Comparison of ENCODE assay signal across 30 cellular contexts in the genomic region with DNA sequence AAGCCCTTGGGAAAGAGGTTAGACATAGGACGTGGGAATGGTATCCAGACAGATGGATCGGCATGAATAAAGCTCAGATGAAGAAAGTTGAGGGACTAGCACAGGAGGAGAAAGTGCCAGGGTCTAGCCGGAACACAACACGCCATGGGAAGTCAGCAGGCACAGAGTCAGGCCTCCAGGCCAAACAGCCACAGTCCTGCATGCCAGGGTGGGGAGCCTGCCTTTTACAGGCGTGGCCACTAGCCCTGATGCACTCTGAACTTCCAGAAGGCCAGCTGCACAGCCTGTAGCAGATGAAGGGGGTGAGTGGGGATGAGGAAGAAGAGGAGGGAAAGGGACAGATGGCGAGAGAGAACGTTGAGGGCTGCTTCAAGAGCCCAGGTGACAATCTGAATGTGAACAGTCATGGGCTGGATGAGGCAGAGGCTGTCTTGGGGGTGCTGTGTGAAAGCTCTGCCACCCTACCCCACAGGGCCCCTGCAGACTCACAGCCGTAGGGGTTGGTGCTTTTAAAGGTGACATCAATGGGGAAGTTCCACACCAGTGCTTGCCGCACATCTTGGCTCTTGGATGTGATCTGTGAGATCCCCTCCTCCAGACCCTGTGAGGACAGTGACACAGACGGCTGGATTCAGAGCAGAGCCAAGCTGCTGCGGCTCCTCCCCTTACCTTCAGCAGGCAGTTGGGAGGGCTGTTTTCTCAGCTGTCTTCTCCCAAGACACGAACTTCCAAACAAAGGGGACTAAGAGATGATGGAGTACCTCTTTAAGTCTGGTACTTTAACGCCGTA. TPM values are rescaled to one million over a fixed set of nuclear protein-coding genes. Genes with fewer than 3 reads are reported as not detected.
"Had no signal": no experiment of that assay in that cellular context is flagged by ENCODE, and none has a peak within 500 bp of the region (broad histone marks: within the 10 kb centered on the region; RNA-seq: fewer than 3 reads in every experiment).

No MANE protein-coding gene starts in this region.

- H3K36me3 ChIP-seq: lower lobe of right lung, neural progenitor cell, upper lobe of right lung had no signal

- H3K4me3 ChIP-seq: body of pancreas, esophagus muscularis mucosa, heart left ventricle, lower lobe of right lung, neural progenitor cell, SK-N-MC, thyroid gland, upper lobe of right lung had no signal

- DNase-seq: activated CD4-positive, alpha-beta T cell treated with anti-CD3 and anti-CD28 coated beads, Interleukin-2, amount 50 U/mL, for 4 hours; activated CD4-positive, CD25-positive, alpha-beta regulatory T cell treated with anti-CD3 and anti-CD28 coated beads, Interleukin-2, amount 50 U/mL, for 72 hours; activated CD8-positive, alpha-beta memory T cell treated with anti-CD3 and anti-CD28 coated beads, Interleukin-2, amount 50 U/mL, for 48 hours; activated effector memory CD4-positive, alpha-beta T cell treated with Interleukin-2 at 50 U/mL for 16 hours; activated naive CD4-positive, alpha-beta T cell treated with anti-CD3 and anti-CD28 coated beads, Interleukin-2, amount 10 ng/mL, durations not matched to agents 7 days and 5 days; activated T-cell treated with anti-CD3 and anti-CD28 coated beads, Interleukin-2, amount 50 U/mL, for 72 hours; body of pancreas; caudate nucleus; effector memory CD4-positive, alpha-beta T cell; islet precursor cell; left cardiac atrium; lower lobe of right lung; mesendoderm; naive thymus-derived CD4-positive, alpha-beta T cell; retina; stimulated activated CD4-positive, alpha-beta T cell treated with anti-CD3 and anti-CD28 coated beads, Interleukin-12 subunit alpha, Interleukin-12 subunit beta, amount 100 ng/mL, for 4 hours; substantia nigra; thyroid gland; upper lobe of right lung had no signal

- H3K9me3 Mint-ChIP-seq: activated naive CD4-positive, alpha-beta T cell treated with anti-CD3 and anti-CD28 coated beads, Interleukin-2, amount 10 ng/mL, durations not matched to agents 7 days and 5 days; activated T-cell treated with anti-CD3 and anti-CD28 coated beads, Interleukin-2, amount 50 U/mL, for 72 hours; naive thymus-derived CD4-positive, alpha-beta T cell; neural progenitor cell; stimulated activated naive CD8-positive, alpha-beta T cell treated with anti-CD3 and anti-CD28 coated beads, Interleukin-15, Interleukin-2, amounts not matched to agents 100 ng/mL and 50 ng/mL, for 24 hours; T-helper 2 cell treated with Interferon-gamma antibody and Interleukin-4, amounts not matched to agents 5 μg/mL and 100 μg/mL, for 36 hours had no signal

- H3K27me3 ChIP-seq: body of pancreas, esophagus muscularis mucosa, heart left ventricle, neural progenitor cell, thyroid gland, upper lobe of right lung had no signal

- H3K9me3 ChIP-seq: body of pancreas, esophagus muscularis mucosa, heart left ventricle, lower lobe of right lung, thyroid gland, upper lobe of right lung had no signal

- H3K27ac Mint-ChIP-seq: activated naive CD4-positive, alpha-beta T cell treated with anti-CD3 and anti-CD28 coated beads, Interleukin-2, amount 10 ng/mL, durations not matched to agents 7 days and 5 days; activated T-cell treated with anti-CD3 and anti-CD28 coated beads, Interleukin-2, amount 50 U/mL, for 72 hours; neural progenitor cell; stimulated activated naive CD8-positive, alpha-beta T cell treated with anti-CD3 and anti-CD28 coated beads, Interleukin-15, Interleukin-2, amounts not matched to agents 100 ng/mL and 50 ng/mL, for 24 hours; T-helper 2 cell treated with Interferon-gamma antibody and Interleukin-4, amounts not matched to agents 5 μg/mL and 100 μg/mL, for 36 hours had no signal

- H3K36me3 Mint-ChIP-seq: activated naive CD4-positive, alpha-beta T cell treated with anti-CD3 and anti-CD28 coated beads, Interleukin-2, amount 10 ng/mL, durations not matched to agents 7 days and 5 days; naive thymus-derived CD4-positive, alpha-beta T cell had no signal

- FAIRE-seq: frontal cortex had no signal

- H3K4me1 ChIP-seq: neural progenitor cell, upper lobe of right lung had no signal

- H3K27ac ChIP-seq: body of pancreas, esophagus muscularis mucosa, heart left ventricle, lower lobe of right lung, neural progenitor cell, SK-N-MC, thyroid gland, upper lobe of right lung, VCaP had no signal

- ATAC-seq: activated T-cell treated with anti-CD3 and anti-CD28 coated beads, Interleukin-2, amount 50 U/mL, for 72 hours; body of pancreas; heart left ventricle; left cardiac atrium; lower lobe of right lung; naive thymus-derived CD4-positive, alpha-beta T cell; upper lobe of right lung had no signal

- H3K4me3 Mint-ChIP-seq: activated naive CD4-positive, alpha-beta T cell treated with anti-CD3 and anti-CD28 coated beads, Interleukin-2, amount 10 ng/mL, durations not matched to agents 7 days and 5 days; activated T-cell treated with anti-CD3 and anti-CD28 coated beads, Interleukin-2, amount 50 U/mL, for 72 hours; naive thymus-derived CD4-positive, alpha-beta T cell; neural progenitor cell; stimulated activated naive CD8-positive, alpha-beta T cell treated with anti-CD3 and anti-CD28 coated beads, Interleukin-15, Interleukin-2, amounts not matched to agents 100 ng/mL and 50 ng/mL, for 24 hours; T-helper 2 cell treated with Interferon-gamma antibody and Interleukin-4, amounts not matched to agents 5 μg/mL and 100 μg/mL, for 36 hours had no signal

- H3K27me3 Mint-ChIP-seq: progenitor cell of endocrine pancreas had no signal

RNA-seq across cellular contexts. Expression of gene MFAP4, which starts 29.4 kb away (rescaled TPM):
- total RNA-seq: activated CD8-positive, alpha-beta memory T cell treated with anti-CD3 and anti-CD28 coated beads for 36 hours; dermis microvascular lymphatic vessel endothelial cell; naive thymus-derived CD4-positive, alpha-beta T cell had no signal
- polyA plus RNA-seq: naive thymus-derived CD4-positive, alpha-beta T cell had no signal
